ENCODE assay signal across 8 cellular contexts in genomic region chr13:49635599-49636433, GRCh38. TPM values are rescaled to one million over a fixed set of nuclear protein-coding genes. Genes with fewer than 3 reads are reported as not detected.
DNase-seq lines count a peak whose midpoint lies in the region; ATAC-seq and TF ChIP-seq lines count a peak whose summit lies in the region.

No MANE protein-coding gene starts in this region.

- H3K9me3 Mint-ChIP-seq in GM23338 = no peaks in the 10 kb centered on the region
- H3K9me3 Mint-ChIP-seq in WTC11 = peaks cover 4% of the 10 kb centered on the region; the same call in 1 of the 2 replicates
- H3K9me3 Mint-ChIP-seq in stimulated activated naive CD8-positive, alpha-beta T cell treated with anti-CD3 and anti-CD28 coated beads, Interleukin-15, Interleukin-2, amounts not matched to agents 100 ng/mL and 50 ng/mL, for 24 hours = no peaks in the 10 kb centered on the region

- peak overlapping the region; percentile 44 for H3K4me3 ChIP-seq in GM23338
- peak overlapping the region in 6 of 10 donors; percentile 32 to 50 (median 37) for H3K4me3 ChIP-seq in heart right ventricle

- 0 out of 3 replicates have a peak, but pooled peaks cover 4% of the 10 kb centered on the region for H3K36me3 Mint-ChIP-seq in GM23338 (ENCODE audit: low read depth)
- H3K36me3 Mint-ChIP-seq in WTC11 = no peaks in the 10 kb centered on the region
- no peaks in the 10 kb centered on the region for H3K36me3 Mint-ChIP-seq in stimulated activated naive CD8-positive, alpha-beta T cell treated with anti-CD3 and anti-CD28 coated beads, Interleukin-15, Interleukin-2, amounts not matched to agents 100 ng/mL and 50 ng/mL, for 24 hours (ENCODE audit: low read depth)

- TF ChIP-seq CTCF in GM23338 (conservative IDR thresholded peaks at IDR 0.05; ENCODE audit: low read depth in 2 of 2) = no peak
- TF ChIP-seq CTCF in WTC11 (IDR thresholded peaks at IDR 0.05) = no peak
- no peak for TF ChIP-seq CTCF in heart right ventricle (IDR thresholded peaks at IDR 0.05)

- no peaks in the 10 kb centered on the region for H3K9me3 ChIP-seq in heart right ventricle

- H3K79me2 ChIP-seq in GM23338 (replicated peaks; ENCODE audit: insufficient read depth) = no peaks in the 10 kb centered on the region

- H3K27ac Mint-ChIP-seq in GM23338 (0 out of 2 replicates have a peak overlapping the region, but pooled peaks have one; percentile 36), WTC11 (peak overlapping the region; percentile 87)
- H3K27ac Mint-ChIP-seq in stimulated activated naive CD8-positive, alpha-beta T cell treated with anti-CD3 and anti-CD28 coated beads, Interleukin-15, Interleukin-2, amounts not matched to agents 100 ng/mL and 50 ng/mL, for 24 hours = no peak overlapping the region

- no peaks in the 10 kb centered on the region for H3K27me3 ChIP-seq in GM23338 (ENCODE audit: insufficient read depth)
- no peaks in the 10 kb centered on the region for H3K27me3 ChIP-seq in heart right ventricle

- H3K27ac ChIP-seq in GM23338 (ENCODE audit: low read depth) (peak overlapping the region; percentile 41; the same call in 1 of the 2 replicates), heart right ventricle (peak overlapping the region in 1 of 10 donors; percentile 67)

- POLR2A ChIA-PET in WTC11 (lab: Charles Lee) = interaction anchor here (0.6 kb wide), 1 partner anchor 349 kb away, joined by 6 read pairs; no protein-coding TSS in a partner anchor

- H3K4me2 ChIP-seq in GM23338 = peak overlapping the region; percentile 42

- H3K4me3 Mint-ChIP-seq in GM23338 = peak overlapping the region; percentile 57
- H3K4me3 Mint-ChIP-seq in WTC11 = peak overlapping the region; percentile 61
- peak overlapping the region; percentile 71 for H3K4me3 Mint-ChIP-seq in stimulated activated naive CD8-positive, alpha-beta T cell treated with anti-CD3 and anti-CD28 coated beads, Interleukin-15, Interleukin-2, amounts not matched to agents 100 ng/mL and 50 ng/mL, for 24 hours

- ATAC-seq in GM23338 = peak; percentile 85
- peak; percentile 78 for ATAC-seq in WTC11
- ATAC-seq in heart right ventricle = peak in 4 of 8 donors; percentile 14 to 69 (median 49)
- ATAC-seq in GM21515 (IDR thresholded peaks at IDR 0.05; ENCODE audit: unreplicated experiment) = no peak

- H3K9me2 ChIP-seq in GM23338 (ENCODE audit: insufficient read depth) = peaks cover 6% of the 10 kb centered on the region; the same call in 1 of the 2 replicates

- 0 out of 2 replicates have a peak, but pooled peaks cover 6% of the 10 kb centered on the region for H3F3A ChIP-seq in GM23338 (replicated peaks; ENCODE audit: low read depth)

- no peak overlapping the region for H2AFZ ChIP-seq in GM23338

- 53 to 57% methylated on average over 10 of the region's 10 CpGs for WGBS in heart right ventricle, 2 donors

- H3K4me1 Mint-ChIP-seq in GM23338 = peaks cover 18% of the 10 kb centered on the region
- H3K4me1 Mint-ChIP-seq in WTC11 = peaks cover 20% of the 10 kb centered on the region
- peaks cover 23% of the 10 kb centered on the region for H3K4me1 Mint-ChIP-seq in stimulated activated naive CD8-positive, alpha-beta T cell treated with anti-CD3 and anti-CD28 coated beads, Interleukin-15, Interleukin-2, amounts not matched to agents 100 ng/mL and 50 ng/mL, for 24 hours (ENCODE audit: low read depth)

- peaks cover 1% of the 10 kb centered on the region for H3K27me3 Mint-ChIP-seq in GM23338 (ENCODE audit: insufficient read depth, low read depth, poor library complexity)
- no peaks in the 10 kb centered on the region for H3K27me3 Mint-ChIP-seq in WTC11 (ENCODE audit: low read depth)
- no peaks in the 10 kb centered on the region for H3K27me3 Mint-ChIP-seq in stimulated activated naive CD8-positive, alpha-beta T cell treated with anti-CD3 and anti-CD28 coated beads, Interleukin-15, Interleukin-2, amounts not matched to agents 100 ng/mL and 50 ng/mL, for 24 hours

- H4K20me1 ChIP-seq in GM23338 (replicated peaks; ENCODE audit: insufficient read depth) = no peaks in the 10 kb centered on the region

- H3K4me1 ChIP-seq in GM23338 (ENCODE audit: insufficient read depth) (peaks cover 7% of the 10 kb centered on the region; the same call in 1 of the 2 replicates), heart right ventricle (peaks cover 0 to 57% (median 0%) of the 10 kb centered on the region in 9 donors)

- no peaks in the 10 kb centered on the region for H3K36me3 ChIP-seq in GM23338 (ENCODE audit: insufficient read depth)
- no peaks in the 10 kb centered on the region for H3K36me3 ChIP-seq in heart right ventricle

- intact Hi-C loops in heart right ventricle (cut with DNase I) = no loop called here

- CTCF ChIA-PET in WTC11 (lab: Charles Lee) = interaction anchor here (1.2 kb wide), 1 partner anchor 29 kb away, joined by 5 read pairs; no protein-coding TSS in a partner anchor

- DNase-seq in Ammon's horn (ENCODE audit: low spot score) (peak; percentile 29), GM23338 (ENCODE audit: low spot score) (peak; percentile 89), WTC11 (ENCODE audit: low spot score) (no peak), heart right ventricle (peak in 1 of 2 donors; percentile 54), midbrain (lab: John Stamatoyannopoulos, UW) (no peak), epidermal melanocyte (ENCODE audit: insufficient read length, low spot score) (no peak)

TF ChIP-seq in GM23338, 12 proteins besides CTCF, POLR2A, EP300 and RAD21:
- peak; percentile 57; the same call in 1 of the 2 replicates for TF ChIP-seq CREB1 (CRISPR knock-in tag; IDR thresholded peaks at IDR 0.05; ENCODE audit: low read depth)
- TF ChIP-seq POLR2AphosphoS5 (IDR thresholded peaks at IDR 0.05; ENCODE audit: low read depth) = 0 out of 2 replicates have a peak, but pooled peaks have one; percentile 21
- TF ChIP-seq STAT1 (IDR thresholded peaks at IDR 0.05; ENCODE audit: unreplicated experiment) = no peak

TF ChIP-seq in WTC11, 78 proteins besides CTCF, POLR2A, EP300 and RAD21 (continues in another document):
- TF ChIP-seq AR (CRISPR knock-in tag; IDR thresholded peaks at IDR 0.05) (no peak), ATF6 (CRISPR knock-in tag; IDR thresholded peaks at IDR 0.05) (no peak), ZBTB21 (CRISPR knock-in tag; IDR thresholded peaks at IDR 0.05; ENCODE audit: borderline replicate concordance) (no peak), NR2C2 (CRISPR knock-in tag; IDR thresholded peaks at IDR 0.05) (no peak), KAT7 (CRISPR knock-in tag; IDR thresholded peaks at IDR 0.05; ENCODE audit: borderline replicate concordance) (no peak), ZNF219 (CRISPR knock-in tag; IDR thresholded peaks at IDR 0.05; ENCODE audit: borderline replicate concordance) (no peak), NFYB (CRISPR knock-in tag; conservative IDR thresholded peaks at IDR 0.05; ENCODE audit: low read depth) (peak; percentile 79), ZNF423 (CRISPR knock-in tag; IDR thresholded peaks at IDR 0.05) (peak; percentile 25; the same call in 1 of the 2 replicates), CBFB (CRISPR knock-in tag; IDR thresholded peaks at IDR 0.05; ENCODE audit: low read depth) (no peak)

RNA-seq across cellular contexts. Expression of gene ARL11, which starts 7.5 kb away (rescaled TPM):
- 0.52 and 1.2 TPM in 2 replicates for total RNA-seq in GM23338 (2014; rRNA removed; shearing (Covaris generic))
- 0.32 and 0.61 TPM in 2 replicates for polyA plus RNA-seq in GM23338 (2016; fragmentation: Nextera tagmentation; extraction: Ambion mirVana)
- 0.35 to 0.53 TPM (median 0.41 TPM) in 3 replicates for total RNA-seq in WTC11 (2021)
- 1 to 10 TPM in 1 of 10 donors, under 1 TPM in 9; 0.09 to 1.1 (median 0.23) TPM for total RNA-seq in heart right ventricle
- under 1 TPM; 0.20 to 0.59 TPM for polyA plus RNA-seq in heart right ventricle

RNA-seq across cellular contexts. Expression of gene RCBTB1, which starts 50.5 kb away (rescaled TPM):
- 33.5 and 33.9 TPM in 2 replicates for total RNA-seq in GM23338 (2014; rRNA removed; shearing (Covaris generic))
- polyA plus RNA-seq in GM23338 (2016; fragmentation: Nextera tagmentation; extraction: Ambion mirVana) (10.8 and 11.2 TPM in 2 replicates), heart right ventricle (10 to 100 TPM in 1 of 2 donors, 1 to 10 TPM in 1; 6.1 to 16.8 TPM)
- total RNA-seq in WTC11 (2021) (28.3 to 31.8 TPM (median 31.3 TPM) in 3 replicates), heart right ventricle (10 to 100 TPM; 12.9 to 23.5 (median 18.7) TPM)

RNA-seq across cellular contexts. Expression of gene EBPL, which starts 55.5 kb away (rescaled TPM):
- total RNA-seq in GM23338 (2014; rRNA removed; shearing (Covaris generic)) = 231 and 260 TPM in 2 replicates
- polyA plus RNA-seq in GM23338 (2016; fragmentation: Nextera tagmentation; extraction: Ambion mirVana) (245 and 258 TPM in 2 replicates), heart right ventricle (10 to 100 TPM in 1 of 2 donors, 1 to 10 TPM in 1; 9.7 to 12.1 TPM)
- total RNA-seq in WTC11 (2021) (92.5 to 137 TPM (median 126 TPM) in 3 replicates), heart right ventricle (1 to 10 TPM; 3.4 to 7.5 (median 5.6) TPM)

Comparison
In these comparisons a context has a peak if more than half of its experiments do, and no peak if none do; other contexts are left out.
1. DNase-seq: peak in Ammon's horn (single experiment) and GM23338 (single experiment); none in WTC11 (single experiment), midbrain (single experiment) and epidermal melanocyte (single experiment).
2. RNA of gene EBPL, which starts 55.5 kb away (total RNA-seq): 231 to 260 TPM in GM23338 and 92.5 to 137 TPM in WTC11; 3.4 to 7.5 TPM in heart right ventricle; every median in the first group is over 10 times any median in the second.
3. Peak in every context shown above with its lines, with median percentiles within 50 percentile points of each other: H3K4me3 Mint-ChIP-seq.